8 cellular contexts compared by ENCODE assay signal in genomic region chr18:12702221-12703095, GRCh38. TPM values are rescaled to one million over a fixed set of nuclear protein-coding genes. Genes with fewer than 3 reads are reported as not detected.
A peak's percentile ranks its signal among the peaks of the same experiment; 100 is the strongest.
DNase-seq lines count a peak whose midpoint lies in the region; ATAC-seq and TF ChIP-seq lines count a peak whose summit lies in the region.

CEP76 (minus strand) TSS chr18:12702723; CDS start chr18:12702548, 175 bp downstream.
A gene with protein sequence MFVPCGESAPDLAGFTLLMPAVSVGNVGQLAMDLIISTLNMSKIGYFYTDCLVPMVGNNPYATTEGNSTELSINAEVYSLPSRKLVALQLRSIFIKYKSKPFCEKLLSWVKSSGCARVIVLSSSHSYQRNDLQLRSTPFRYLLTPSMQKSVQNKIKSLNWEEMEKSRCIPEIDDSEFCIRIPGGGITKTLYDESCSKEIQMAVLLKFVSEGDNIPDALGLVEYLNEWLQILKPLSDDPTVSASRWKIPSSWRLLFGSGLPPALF (plus strand): TSS chr18:12703042. CDS start chr18:12703108, 66 bp downstream.

- TF ChIP-seq CTCF in AG09309 (IDR thresholded peaks at IDR 0.05; ENCODE audit: control insufficient read depth, insufficient read depth, low read depth, low read length, missing control alignments) (no peak), kidney epithelial cell (IDR thresholded peaks at IDR 0.05; ENCODE audit: insufficient read depth, low read length, poor library complexity, severe bottlenecking) (no peak)

- peak within 1 kb of the TSS; percentile 95 for H3K27ac Mint-ChIP-seq in central memory CD8-positive, alpha-beta T cell (ENCODE audit: low read depth)

- H3K4me3 ChIP-seq in AG09309 (ENCODE audit: control insufficient read depth, low read depth, low read length) (peak within 1 kb of the TSS; percentile 92), kidney epithelial cell (ENCODE audit: low read depth, low read length) (peak within 1 kb of the TSS; percentile 97)

- peaks cover 50% of the 10 kb centered on the region for H3K4me1 Mint-ChIP-seq in central memory CD8-positive, alpha-beta T cell

- peaks cover 34% of the 10 kb centered on the region for H3K36me3 Mint-ChIP-seq in central memory CD8-positive, alpha-beta T cell (ENCODE audit: insufficient read depth)

- H3K36me3 ChIP-seq in kidney epithelial cell (ENCODE audit: control insufficient read depth, insufficient read depth, low read length): no peaks in the 10 kb centered on the region

- peak; percentile 74 for ATAC-seq in HG03159 (IDR thresholded peaks at IDR 0.05; ENCODE audit: unreplicated experiment)
- ATAC-seq in central memory CD8-positive, alpha-beta T cell (replicated peaks; ENCODE audit: extremely low read depth, poor library complexity, severe bottlenecking): peak; percentile 81

- H3K9me3 Mint-ChIP-seq in central memory CD8-positive, alpha-beta T cell: no peaks in the 10 kb centered on the region

- peak; percentile 38 for DNase-seq in AG09309 (ENCODE audit: low read depth)
- peak; percentile 66 for DNase-seq in NCI-H510A (lab: John Stamatoyannopoulos, UW)
- peak; percentile 83 for DNase-seq in activated CD4-positive, CD25-positive, alpha-beta regulatory T cell treated with anti-CD3 and anti-CD28 coated beads, Interleukin-2, amount 50 U/mL, for 72 hours
- peak; percentile 80 to 81 for DNase-seq in central memory CD8-positive, alpha-beta T cell (ENCODE audit: low spot score in 2 of 2)
- DNase-seq in kidney epithelial cell (ENCODE audit: low read depth): peak; percentile 44
- DNase-seq in stimulated activated CD4-positive, alpha-beta T cell treated with anti-CD3 and anti-CD28 coated beads, Interleukin-15, amount 100 ng/mL, for 24 hours: peak; percentile 88

- no peaks in the 10 kb centered on the region for H3K27me3 Mint-ChIP-seq in central memory CD8-positive, alpha-beta T cell

- peak; percentile 91 for TF ChIP-seq POLR2A in GM18951 (IDR thresholded peaks at IDR 0.05; ENCODE audit: extremely low read depth, insufficient read depth, insufficient read length)

- no peaks in the 10 kb centered on the region for H3K27me3 ChIP-seq in kidney epithelial cell (ENCODE audit: control insufficient read depth, insufficient read depth, low read length)

- H3K4me3 Mint-ChIP-seq in central memory CD8-positive, alpha-beta T cell: peak within 1 kb of the TSS; percentile 91

- in situ Hi-C loops in GM18951 (cut with MboI; ENCODE audit: low sequenced_read_pairs, unreplicated experiment): no loop called here

RNA-seq across cellular contexts. Expression of gene CEP76, which starts in this region (rescaled TPM):
- 3.7 and 7.6 TPM in 2 replicates for total RNA-seq in kidney epithelial cell

RNA-seq across cellular contexts. Expression of the second gene that starts in this region (rescaled TPM):
- 80.6 and 82.2 TPM in 2 replicates for total RNA-seq in kidney epithelial cell

Comparison
In these comparisons a context has a peak if more than half of its experiments do, and no peak if none do; other contexts are left out.
1. Peak in every context shown above with its lines: DNase-seq, ATAC-seq and H3K4me3 ChIP-seq.
2. DNase-seq: peak in every context shown above with its lines; median percentile 88 in stimulated activated CD4-positive, alpha-beta T cell treated with anti-CD3 and anti-CD28 coated beads, Interleukin-15, amount 100 ng/mL, for 24 hours; 83 in activated CD4-positive, CD25-positive, alpha-beta regulatory T cell treated with anti-CD3 and anti-CD28 coated beads, Interleukin-2, amount 50 U/mL, for 72 hours; 80 in central memory CD8-positive, alpha-beta T cell; 66 in NCI-H510A; 44 in kidney epithelial cell; 38 in AG09309.